In genomic region chr3:101252307-101252706, GRCh38 we compare ENCODE assay signal across 1 cellular context.
TF ChIP-seq lines count a peak whose summit lies in the region.

No MANE protein-coding gene starts in this region.

TF ChIP-seq in HepG2, 621 proteins besides CTCF, POLR2A, EP300 and RAD21 (continued from another document):
- TF ChIP-seq, protein P1, sequence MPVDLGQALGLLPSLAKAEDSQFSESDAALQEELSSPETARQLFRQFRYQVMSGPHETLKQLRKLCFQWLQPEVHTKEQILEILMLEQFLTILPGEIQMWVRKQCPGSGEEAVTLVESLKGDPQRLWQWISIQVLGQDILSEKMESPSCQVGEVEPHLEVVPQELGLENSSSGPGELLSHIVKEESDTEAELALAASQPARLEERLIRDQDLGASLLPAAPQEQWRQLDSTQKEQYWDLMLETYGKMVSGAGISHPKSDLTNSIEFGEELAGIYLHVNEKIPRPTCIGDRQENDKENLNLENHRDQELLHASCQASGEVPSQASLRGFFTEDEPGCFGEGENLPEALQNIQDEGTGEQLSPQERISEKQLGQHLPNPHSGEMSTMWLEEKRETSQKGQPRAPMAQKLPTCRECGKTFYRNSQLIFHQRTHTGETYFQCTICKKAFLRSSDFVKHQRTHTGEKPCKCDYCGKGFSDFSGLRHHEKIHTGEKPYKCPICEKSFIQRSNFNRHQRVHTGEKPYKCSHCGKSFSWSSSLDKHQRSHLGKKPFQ (CRISPR knock-in tag; IDR thresholded peaks at IDR 0.05; ENCODE audit: insufficient replicate concordance), result no peak
- TF ChIP-seq ZNF234 (CRISPR knock-in tag; conservative IDR thresholded peaks at IDR 0.05) (no peak), ZSCAN30 (CRISPR knock-in tag; IDR thresholded peaks at IDR 0.05) (no peak), REPIN1 (CRISPR knock-in tag; IDR thresholded peaks at IDR 0.05; ENCODE audit: borderline replicate concordance, low read depth) (no peak), ATM (IDR thresholded peaks at IDR 0.05; ENCODE audit: borderline replicate concordance) (no peak), ZNF335 (CRISPR knock-in tag; IDR thresholded peaks at IDR 0.05) (no peak), MXD4 (CRISPR knock-in tag; IDR thresholded peaks at IDR 0.05) (no peak), CERS6 (CRISPR knock-in tag; IDR thresholded peaks at IDR 0.05) (no peak), ZNF383 (CRISPR knock-in tag; IDR thresholded peaks at IDR 0.05; ENCODE audit: borderline replicate concordance) (no peak), STAT6 (CRISPR knock-in tag; IDR thresholded peaks at IDR 0.05; ENCODE audit: borderline replicate concordance) (no peak), ZNF44 (CRISPR knock-in tag; IDR thresholded peaks at IDR 0.05) (no peak), FOXC1 (CRISPR knock-in tag; IDR thresholded peaks at IDR 0.05; ENCODE audit: borderline replicate concordance) (no peak), MEF2D (CRISPR knock-in tag; IDR thresholded peaks at IDR 0.05) (no peak), ZSCAN31 (CRISPR knock-in tag; IDR thresholded peaks at IDR 0.05; ENCODE audit: low read depth) (no peak)
- TF ChIP-seq, protein P2, sequence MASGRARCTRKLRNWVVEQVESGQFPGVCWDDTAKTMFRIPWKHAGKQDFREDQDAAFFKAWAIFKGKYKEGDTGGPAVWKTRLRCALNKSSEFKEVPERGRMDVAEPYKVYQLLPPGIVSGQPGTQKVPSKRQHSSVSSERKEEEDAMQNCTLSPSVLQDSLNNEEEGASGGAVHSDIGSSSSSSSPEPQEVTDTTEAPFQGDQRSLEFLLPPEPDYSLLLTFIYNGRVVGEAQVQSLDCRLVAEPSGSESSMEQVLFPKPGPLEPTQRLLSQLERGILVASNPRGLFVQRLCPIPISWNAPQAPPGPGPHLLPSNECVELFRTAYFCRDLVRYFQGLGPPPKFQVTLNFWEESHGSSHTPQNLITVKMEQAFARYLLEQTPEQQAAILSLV (CRISPR knock-in tag; IDR thresholded peaks at IDR 0.05; ENCODE audit: borderline replicate concordance), result no peak
